9 cellular contexts compared by ENCODE assay signal in the genomic region with DNA sequence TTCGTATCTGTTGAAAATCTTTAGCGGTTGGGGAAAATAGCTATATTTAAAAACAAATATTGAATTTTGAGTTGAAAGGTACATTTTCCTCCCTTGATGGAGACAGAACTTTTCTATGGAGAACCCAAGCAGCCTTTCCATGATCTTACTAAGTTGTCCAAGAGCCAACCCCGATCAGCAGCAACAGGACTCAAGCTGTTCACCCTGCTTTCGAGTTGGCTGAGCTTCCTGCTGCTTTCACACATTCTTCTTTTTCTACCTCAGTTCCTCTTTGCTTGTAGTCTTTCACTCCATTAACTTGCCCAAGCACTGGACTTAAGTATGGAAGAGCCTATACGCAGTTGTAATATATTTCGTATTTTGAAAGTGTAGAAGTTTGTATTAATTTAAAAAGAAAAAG. TPM values are rescaled to one million over a fixed set of nuclear protein-coding genes. Genes with fewer than 3 reads are reported as not detected.
DNase-seq lines count a peak whose midpoint lies in the region; ATAC-seq and TF ChIP-seq lines count a peak whose summit lies in the region.
"Had no signal": no experiment of that assay in that cellular context is flagged by ENCODE, and none has a peak within 500 bp of the region (broad histone marks: within the 10 kb centered on the region; RNA-seq: fewer than 3 reads in every experiment).

No MANE protein-coding gene starts in this region.

- POLR2A ChIA-PET in activated CD8-positive, alpha-beta T cell treated with anti-CD3 and anti-CD28 coated beads for 36 hours (lab: Charles Lee), result interaction anchor here (1.2 kb wide), 1 partner anchor 266 kb away, joined by 3 read pairs; no protein-coding TSS in a partner anchor

- no peak for ATAC-seq in GM19397 (IDR thresholded peaks at IDR 0.05; ENCODE audit: unreplicated experiment)
- no peak for ATAC-seq in activated CD8-positive, alpha-beta T cell treated with anti-CD3 and anti-CD28 coated beads for 36 hours

- peak overlapping the region; percentile 71 to 76 for H3K27ac ChIP-seq in liver (ENCODE audit: low read depth in 1 of 2, low read length in 2 of 2)
- H3K27ac ChIP-seq: PC-9 had no signal

- DNase-seq in activated naive CD4-positive, alpha-beta T cell treated with anti-CD3 and anti-CD28 coated beads, Interleukin-2, amount 10 ng/mL, durations not matched to agents 7 days and 5 days, result no peak
- no peak for DNase-seq in activated naive CD4-positive, alpha-beta T cell treated with Interleukin-2 at 50 U/mL for 16 hours
- no peak for DNase-seq in adipocyte (ENCODE audit: low read depth)
- DNase-seq in NCI-H146 treated with DMSO at 0.1 percent for 48 hours (lab: John Stamatoyannopoulos, UW; ENCODE audit: unreplicated experiment), result no peak
- no peak for DNase-seq in activated CD8-positive, alpha-beta T cell treated with anti-CD3 and anti-CD28 coated beads for 36 hours
- no peak for DNase-seq in activated T-helper 1 cell treated with anti-CD3 and anti-CD28 coated beads, Interleukin-12 subunit alpha, Interleukin-12 subunit beta, Interleukin-2, Interleukin-4 antibody, amounts not matched to agents 30 ng/mL and 10 ng/mL and 1 ng/mL, durations not matched to agents 14 hours and 24 hours and 36 hours (ENCODE audit: low spot score)

- no peak for TF ChIP-seq CTCF in liver (IDR thresholded peaks at IDR 0.05; ENCODE audit: low read depth, low read length, missing input control)
- TF ChIP-seq CTCF in activated CD8-positive, alpha-beta T cell treated with anti-CD3 and anti-CD28 coated beads for 36 hours (IDR thresholded peaks at IDR 0.05), result no peak

- peaks cover 2% of the 10 kb centered on the region for H3K4me1 Mint-ChIP-seq in activated naive CD4-positive, alpha-beta T cell treated with anti-CD3 and anti-CD28 coated beads, Interleukin-2, amount 10 ng/mL, durations not matched to agents 7 days and 5 days
- peaks cover 5% of the 10 kb centered on the region for H3K4me1 Mint-ChIP-seq in activated CD8-positive, alpha-beta T cell treated with anti-CD3 and anti-CD28 coated beads for 36 hours (ENCODE audit: low read depth)
- H3K4me1 Mint-ChIP-seq in activated T-helper 1 cell treated with anti-CD3 and anti-CD28 coated beads, Interleukin-12 subunit alpha, Interleukin-12 subunit beta, Interleukin-2, Interleukin-4 antibody, amounts not matched to agents 30 ng/mL and 10 ng/mL and 1 ng/mL, durations not matched to agents 14 hours and 24 hours and 36 hours (ENCODE audit: low read depth), result peaks cover 6% of the 10 kb centered on the region

- peaks cover 42% of the 10 kb centered on the region for H3K36me3 Mint-ChIP-seq in activated naive CD4-positive, alpha-beta T cell treated with anti-CD3 and anti-CD28 coated beads, Interleukin-2, amount 10 ng/mL, durations not matched to agents 7 days and 5 days
- peaks cover 10% of the 10 kb centered on the region for H3K36me3 Mint-ChIP-seq in activated CD8-positive, alpha-beta T cell treated with anti-CD3 and anti-CD28 coated beads for 36 hours (ENCODE audit: low read depth)
- H3K36me3 Mint-ChIP-seq in activated T-helper 1 cell treated with anti-CD3 and anti-CD28 coated beads, Interleukin-12 subunit alpha, Interleukin-12 subunit beta, Interleukin-2, Interleukin-4 antibody, amounts not matched to agents 30 ng/mL and 10 ng/mL and 1 ng/mL, durations not matched to agents 14 hours and 24 hours and 36 hours (ENCODE audit: low read depth), result peaks cover 15% of the 10 kb centered on the region

- H3K9ac ChIP-seq in adipocyte (ENCODE audit: low read length), result peak overlapping the region; percentile 21
- peak overlapping the region in 1 of 2 donors; percentile 85 for H3K9ac ChIP-seq in liver (ENCODE audit: low read depth in 1 of 2, low read length in 2 of 2)

- H3K4me1 ChIP-seq in adipocyte (ENCODE audit: control insufficient read depth, insufficient read depth, low read length) (peaks cover 14% of the 10 kb centered on the region), liver (ENCODE audit: control insufficient read depth in 4 of 4, insufficient read depth in 4 of 4, low read length in 3 of 4) (peaks cover 9 to 60% (median 35%) of the 10 kb centered on the region in 4 donors)

- no peak overlapping the region for H3K4me3 Mint-ChIP-seq in activated naive CD4-positive, alpha-beta T cell treated with anti-CD3 and anti-CD28 coated beads, Interleukin-2, amount 10 ng/mL, durations not matched to agents 7 days and 5 days
- H3K4me3 Mint-ChIP-seq in activated CD8-positive, alpha-beta T cell treated with anti-CD3 and anti-CD28 coated beads for 36 hours, result no peak overlapping the region
- no peak overlapping the region for H3K4me3 Mint-ChIP-seq in activated T-helper 1 cell treated with anti-CD3 and anti-CD28 coated beads, Interleukin-12 subunit alpha, Interleukin-12 subunit beta, Interleukin-2, Interleukin-4 antibody, amounts not matched to agents 30 ng/mL and 10 ng/mL and 1 ng/mL, durations not matched to agents 14 hours and 24 hours and 36 hours

- CTCF ChIA-PET in activated naive CD4-positive, alpha-beta T cell treated with anti-CD3 and anti-CD28 coated beads, Interleukin-2, amount 10 ng/mL, durations not matched to agents 7 days and 5 days (lab: Charles Lee), result interaction anchor here (0.6 to 4.0 kb wide), 16 partner anchors 10 to 903 kb away, joined by 3 to 70 read pairs (median 4); no protein-coding TSS in a partner anchor
- CTCF ChIA-PET in activated CD8-positive, alpha-beta T cell treated with anti-CD3 and anti-CD28 coated beads for 36 hours (lab: Charles Lee), result interaction anchor here (0.6 to 4.4 kb wide), 24 partner anchors 11 to 902 kb away, joined by 3 to 106 read pairs (median 4); no protein-coding TSS in a partner anchor

- no peaks in the 10 kb centered on the region for H3K9me3 ChIP-seq in adipocyte (ENCODE audit: control insufficient read depth, low read length)
- H3K9me3 ChIP-seq in liver (ENCODE audit: control insufficient read depth in 4 of 4, low read length in 3 of 4), result no peaks in the 10 kb centered on the region

- peak overlapping the region; percentile 53 for H3K27ac Mint-ChIP-seq in activated naive CD4-positive, alpha-beta T cell treated with anti-CD3 and anti-CD28 coated beads, Interleukin-2, amount 10 ng/mL, durations not matched to agents 7 days and 5 days
- H3K27ac Mint-ChIP-seq in activated CD8-positive, alpha-beta T cell treated with anti-CD3 and anti-CD28 coated beads for 36 hours, result no peak overlapping the region
- no peak overlapping the region for H3K27ac Mint-ChIP-seq in activated T-helper 1 cell treated with anti-CD3 and anti-CD28 coated beads, Interleukin-12 subunit alpha, Interleukin-12 subunit beta, Interleukin-2, Interleukin-4 antibody, amounts not matched to agents 30 ng/mL and 10 ng/mL and 1 ng/mL, durations not matched to agents 14 hours and 24 hours and 36 hours

- WGBS in liver, result 69% methylated on average over 6 of the region's 6 CpGs

- H3K27me3 Mint-ChIP-seq in activated naive CD4-positive, alpha-beta T cell treated with anti-CD3 and anti-CD28 coated beads, Interleukin-2, amount 10 ng/mL, durations not matched to agents 7 days and 5 days, result no peaks in the 10 kb centered on the region
- no peaks in the 10 kb centered on the region for H3K27me3 Mint-ChIP-seq in activated CD8-positive, alpha-beta T cell treated with anti-CD3 and anti-CD28 coated beads for 36 hours
- no peaks in the 10 kb centered on the region for H3K27me3 Mint-ChIP-seq in activated T-helper 1 cell treated with anti-CD3 and anti-CD28 coated beads, Interleukin-12 subunit alpha, Interleukin-12 subunit beta, Interleukin-2, Interleukin-4 antibody, amounts not matched to agents 30 ng/mL and 10 ng/mL and 1 ng/mL, durations not matched to agents 14 hours and 24 hours and 36 hours (ENCODE audit: insufficient read depth)

- no peaks in the 10 kb centered on the region for H3K9me3 Mint-ChIP-seq in activated naive CD4-positive, alpha-beta T cell treated with anti-CD3 and anti-CD28 coated beads, Interleukin-2, amount 10 ng/mL, durations not matched to agents 7 days and 5 days
- no peaks in the 10 kb centered on the region for H3K9me3 Mint-ChIP-seq in activated CD8-positive, alpha-beta T cell treated with anti-CD3 and anti-CD28 coated beads for 36 hours
- H3K9me3 Mint-ChIP-seq in activated T-helper 1 cell treated with anti-CD3 and anti-CD28 coated beads, Interleukin-12 subunit alpha, Interleukin-12 subunit beta, Interleukin-2, Interleukin-4 antibody, amounts not matched to agents 30 ng/mL and 10 ng/mL and 1 ng/mL, durations not matched to agents 14 hours and 24 hours and 36 hours, result no peaks in the 10 kb centered on the region

- H3K4me3 ChIP-seq in adipocyte (ENCODE audit: low read length) (no peak overlapping the region), liver (ENCODE audit: low read depth in 1 of 3, low read length in 3 of 3) (no peak overlapping the region)
- H3K4me3 ChIP-seq: PC-9 had no signal

- H3K27me3 ChIP-seq in adipocyte (replicated peaks; ENCODE audit: control insufficient read depth, insufficient read depth, low read length) (no peaks in the 10 kb centered on the region), liver (ENCODE audit: control insufficient read depth in 4 of 4, insufficient read depth in 4 of 4, low read length in 3 of 4) (no peaks in the 10 kb centered on the region)

- TF ChIP-seq RAD21 in liver (IDR thresholded peaks at IDR 0.05), result no peak

- H3K36me3 ChIP-seq in adipocyte (ENCODE audit: control insufficient read depth, insufficient read depth, low read length, severe bottlenecking), result peaks cover 50% of the 10 kb centered on the region
- peaks cover 2 to 22% (median 14%) of the 10 kb centered on the region in 4 donors for H3K36me3 ChIP-seq in liver (ENCODE audit: control insufficient read depth in 4 of 4, insufficient read depth in 3 of 4, low read depth in 1 of 4, low read length in 3 of 4)

- intact Hi-C loops in activated CD8-positive, alpha-beta T cell treated with anti-CD3 and anti-CD28 coated beads for 36 hours (cut with micrococcal nuclease), result loop anchor here (2.0 kb wide), 1 partner anchor 265 kb away; no protein-coding TSS in a partner anchor
- intact Hi-C loops in activated T-helper 1 cell treated with anti-CD3 and anti-CD28 coated beads, Interleukin-12 subunit alpha, Interleukin-12 subunit beta, Interleukin-2, Interleukin-4 antibody, amounts not matched to agents 30 ng/mL and 10 ng/mL and 1 ng/mL, durations not matched to agents 14 hours and 24 hours and 36 hours (cut with micrococcal nuclease), result no loop called here

RNA-seq across cellular contexts. Expression of gene IL6ST, which starts 59.4 kb away (rescaled TPM):
- 100 to 1,000 TPM; 135 to 438 TPM for total RNA-seq in liver
- 10 to 100 TPM; 51.3 to 82.4 TPM for polyA plus RNA-seq in liver
- total RNA-seq in activated CD8-positive, alpha-beta T cell treated with anti-CD3 and anti-CD28 coated beads for 36 hours, result 10 to 100 TPM; 31.4 to 35.3 TPM
- total RNA-seq in activated T-helper 1 cell treated with anti-CD3 and anti-CD28 coated beads, Interleukin-12 subunit alpha, Interleukin-12 subunit beta, Interleukin-2, Interleukin-4 antibody, amounts not matched to agents 30 ng/mL and 10 ng/mL and 1 ng/mL, durations not matched to agents 14 hours and 24 hours and 36 hours, result 85.8 and 86.1 TPM in 2 replicates
